In genomic region chr11:8269636-8270035, GRCh38 we compare ENCODE assay signal across 29 cellular contexts. TPM values are rescaled to one million over a fixed set of nuclear protein-coding genes. Genes with fewer than 3 reads are reported as not detected.
"Had no signal": no experiment of that assay in that cellular context is flagged by ENCODE, and none has a peak within 500 bp of the region (broad histone marks: within the 10 kb centered on the region; RNA-seq: fewer than 3 reads in every experiment).

No MANE protein-coding gene starts in this region.

- H3K27ac ChIP-seq: breast epithelium, gastrocnemius medialis, neutrophil, ovary, thoracic aorta, upper lobe of left lung, vagina had no signal

- H3K4me3 ChIP-seq: gastrocnemius medialis, ovary, thoracic aorta, upper lobe of left lung, vagina had no signal

- H3K27ac Mint-ChIP-seq: activated B cell treated with CpG ODN at 0.5 μM for 24 hours; activated CD8-positive, alpha-beta T cell treated with anti-CD3 and anti-CD28 coated beads for 36 hours; activated T-cell treated with anti-CD3 and anti-CD28 coated beads, Interleukin-2, amount 50 U/mL, for 72 hours; dendritic cell treated with granulocyte-macrophage colony-stimulating factor and Interleukin-4, amounts not matched to agents 40 ng/mL and 50 ng/mL, for 4 days; naive thymus-derived CD4-positive, alpha-beta T cell; progenitor cell of endocrine pancreas; stimulated activated effector memory CD8-positive, alpha-beta T cell treated with anti-CD3 and anti-CD28 coated beads, Interleukin-12 subunit alpha, Interleukin-12 subunit beta, amount 100 ng/mL, for 72 hours; stimulated activated naive CD8-positive, alpha-beta T cell treated with anti-CD3 and anti-CD28 coated beads, Interleukin-15, Interleukin-2, amounts not matched to agents 100 ng/mL and 50 ng/mL, for 24 hours; T-helper 2 cell treated with Interferon-gamma antibody and Interleukin-4, amounts not matched to agents 5 μg/mL and 100 μg/mL, for 36 hours had no signal

- H3K27me3 ChIP-seq: ovary, vagina had no signal

- H3K36me3 Mint-ChIP-seq: naive thymus-derived CD4-positive, alpha-beta T cell; stimulated activated effector memory CD8-positive, alpha-beta T cell treated with anti-CD3 and anti-CD28 coated beads, Interleukin-12 subunit alpha, Interleukin-12 subunit beta, amount 100 ng/mL, for 72 hours had no signal

- H3K9me3 ChIP-seq: breast epithelium, gastrocnemius medialis, neutrophil, ovary, thoracic aorta, vagina had no signal

- DNase-seq: activated B cell treated with CpG ODN at 0.5 μM for 24 hours; activated CD4-positive, alpha-beta T cell treated with anti-CD3 and anti-CD28 coated beads, Interleukin-2, amount 50 U/mL, for 1 hour; activated CD8-positive, alpha-beta T cell treated with anti-CD3 and anti-CD28 coated beads for 36 hours; activated naive CD4-positive, alpha-beta T cell treated with Interleukin-2 at 50 U/mL for 16 hours; activated T-cell treated with anti-CD3 and anti-CD28 coated beads, Interleukin-2, amount 50 U/mL, for 72 hours; amniotic stem cell; central memory CD4-positive, alpha-beta T cell; effector CD8-positive, alpha-beta T cell; glutamatergic neuron; left cardiac atrium; left ventricle myocardium superior; mammary epithelial cell; naive thymus-derived CD4-positive, alpha-beta T cell; ovary; stimulated activated CD4-positive, alpha-beta T cell treated with anti-CD3 and anti-CD28 coated beads, Interleukin-4, amount 100 ng/mL, for 24 hours; T-helper 1 cell had no signal

- H3K36me3 ChIP-seq: breast epithelium, gastrocnemius medialis, neutrophil, ovary, thoracic aorta, upper lobe of left lung, vagina had no signal

- H3K4me3 Mint-ChIP-seq: dendritic cell treated with granulocyte-macrophage colony-stimulating factor and Interleukin-4, amounts not matched to agents 40 ng/mL and 50 ng/mL, for 4 days; stimulated activated effector memory CD8-positive, alpha-beta T cell treated with anti-CD3 and anti-CD28 coated beads, Interleukin-12 subunit alpha, Interleukin-12 subunit beta, amount 100 ng/mL, for 72 hours had no signal

- H3K4me1 ChIP-seq: breast epithelium had no signal

- H3K9me3 Mint-ChIP-seq: activated CD8-positive, alpha-beta T cell treated with anti-CD3 and anti-CD28 coated beads for 36 hours; activated T-cell treated with anti-CD3 and anti-CD28 coated beads, Interleukin-2, amount 50 U/mL, for 72 hours; dendritic cell treated with granulocyte-macrophage colony-stimulating factor and Interleukin-4, amounts not matched to agents 40 ng/mL and 50 ng/mL, for 4 days; stimulated activated effector memory CD8-positive, alpha-beta T cell treated with anti-CD3 and anti-CD28 coated beads, Interleukin-12 subunit alpha, Interleukin-12 subunit beta, amount 100 ng/mL, for 72 hours; T-helper 2 cell treated with Interferon-gamma antibody and Interleukin-4, amounts not matched to agents 5 μg/mL and 100 μg/mL, for 36 hours had no signal

- H3K4me1 Mint-ChIP-seq: activated B cell treated with CpG ODN at 0.5 μM for 24 hours; stimulated activated effector memory CD8-positive, alpha-beta T cell treated with anti-CD3 and anti-CD28 coated beads, Interleukin-12 subunit alpha, Interleukin-12 subunit beta, amount 100 ng/mL, for 72 hours had no signal

RNA-seq across cellular contexts. Expression of gene LMO1, which starts 6.0 kb away (rescaled TPM):
- total RNA-seq: activated B cell treated with CpG ODN at 0.5 μM for 24 hours; activated CD8-positive, alpha-beta T cell treated with anti-CD3 and anti-CD28 coated beads for 36 hours; breast epithelium; epithelial cell of proximal tubule; naive thymus-derived CD4-positive, alpha-beta T cell; subcutaneous adipose tissue; thoracic aorta; vagina had no signal
- polyA plus RNA-seq: mammary epithelial cell; naive thymus-derived CD4-positive, alpha-beta T cell had no signal
